In the genomic region with DNA sequence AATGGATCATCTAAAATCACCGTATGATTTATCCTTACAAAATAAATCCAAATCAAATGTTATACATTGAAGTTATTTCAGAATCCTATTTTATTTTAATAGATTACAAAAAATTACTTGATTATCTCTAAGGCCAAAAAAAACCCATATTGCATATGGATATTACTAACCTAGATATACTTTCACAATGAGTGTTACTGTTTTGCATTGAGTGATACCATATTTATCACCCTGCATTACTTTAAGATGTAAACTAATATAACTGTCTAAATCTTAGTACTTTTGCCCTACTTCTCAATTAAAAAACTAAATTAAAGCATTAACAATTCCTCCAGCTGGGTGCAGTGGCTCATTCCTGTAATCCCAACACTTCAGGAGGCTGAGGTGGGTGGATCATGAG, we compare ENCODE assay signal across 9 cellular contexts. TPM values are rescaled to one million over a fixed set of nuclear protein-coding genes. Genes with fewer than 3 reads are reported as not detected.
"Had no signal": no experiment of that assay in that cellular context is flagged by ENCODE, and none has a peak within 500 bp of the region (broad histone marks: within the 10 kb centered on the region; RNA-seq: fewer than 3 reads in every experiment).

No MANE protein-coding gene starts in this region.

- H3K9me3 Mint-ChIP-seq: HFFc6, IgD-negative memory B cell had no signal

- H3K4me1 ChIP-seq: HAP-1 had no signal

- H3K4me3 ChIP-seq: GM23248, HAP-1 had no signal

- H3K27ac Mint-ChIP-seq: HFFc6, IgD-negative memory B cell had no signal

- H3K4me3 Mint-ChIP-seq: HFFc6, IgD-negative memory B cell had no signal

- H3K27me3 Mint-ChIP-seq: IgD-negative memory B cell had no signal

- ATAC-seq: HCT116, HepG2 had no signal

- H3K9me3 ChIP-seq: HAP-1 had no signal

- DNase-seq: GM23248, GOT3, H7, HFFc6 had no signal

- H3K27ac ChIP-seq: GM23248, HL-60 had no signal

RNA-seq across cellular contexts. Expression of a gene that starts 49.9 kb away (rescaled TPM):
- polyA plus RNA-seq: GM23248 had no signal
